In the genomic region with DNA sequence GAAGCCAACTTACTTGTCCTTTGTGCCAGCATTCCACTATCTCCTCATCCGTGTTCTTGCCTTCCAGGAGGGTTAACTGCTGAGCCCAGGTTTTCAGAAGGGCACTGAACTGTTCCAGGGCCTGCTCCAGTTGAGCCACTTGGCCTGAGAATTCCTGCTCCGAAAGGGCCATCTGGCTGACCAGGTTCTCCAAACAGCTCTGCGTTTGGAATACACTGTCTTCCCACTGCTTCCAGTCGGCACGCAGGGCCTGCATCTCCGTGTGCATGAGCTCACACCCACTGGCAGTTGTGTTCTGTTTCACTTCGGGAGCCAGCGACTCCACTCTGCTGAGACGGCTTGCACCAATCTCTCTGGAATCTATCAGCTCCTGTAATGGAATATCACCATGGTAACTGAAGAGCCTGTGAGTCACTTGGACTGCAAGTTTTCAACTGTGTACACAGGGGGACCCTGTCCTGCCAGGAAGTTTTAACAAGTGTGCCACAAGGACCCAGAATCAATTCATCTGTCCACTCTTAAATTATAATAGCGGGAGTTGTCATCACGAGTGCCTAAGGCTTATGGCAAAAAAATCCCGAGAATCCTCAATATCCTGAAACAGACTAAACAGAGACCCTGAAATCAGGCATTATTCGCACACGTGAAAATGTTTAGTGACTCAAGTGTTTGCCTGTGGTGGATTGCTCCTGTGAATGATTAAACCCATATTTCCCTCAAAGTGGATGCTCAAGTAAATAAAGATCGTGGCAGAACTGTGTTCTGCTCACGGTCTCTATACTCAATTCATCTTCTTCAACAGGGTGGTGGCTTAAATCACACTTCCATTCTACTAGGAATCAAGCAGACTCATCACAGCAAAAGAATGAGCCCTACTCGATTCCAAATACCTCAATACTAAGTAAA, we compare ENCODE assay signal across 8 cellular contexts.
DNase-seq lines count a peak whose midpoint lies in the region; ATAC-seq and TF ChIP-seq lines count a peak whose summit lies in the region.

No MANE protein-coding gene starts in this region.

- H2AFZ ChIP-seq in mammary epithelial cell (ENCODE audit: low read depth, low read length), result peak overlapping the region; percentile 97

- DNase-seq in HT-29 (ENCODE audit: low spot score) (peak; percentile 63), mammary epithelial cell (peak; percentile 74), iris pigment epithelial cell (ENCODE audit: low read depth) (peak; percentile 97), NCI-H2227 (lab: John Stamatoyannopoulos, UW; ENCODE audit: unreplicated experiment) (no peak)
- DNase-seq in activated naive CD4-positive, alpha-beta T cell treated with anti-CD3 and anti-CD28 coated beads, Interleukin-2, amount 10 ng/mL, durations not matched to agents 7 days and 5 days, result no peak

- H3K9me3 ChIP-seq in mammary epithelial cell (replicated peaks; ENCODE audit: insufficient read depth, low read length) (no peaks in the 10 kb centered on the region), skeletal muscle satellite cell (replicated peaks; ENCODE audit: low read length) (no peaks in the 10 kb centered on the region)

- H3K27ac ChIP-seq in mammary epithelial cell (ENCODE audit: insufficient read depth, low read depth, low read length), result peak overlapping the region; percentile 84

- H3K27me3 ChIP-seq in mammary epithelial cell (ENCODE audit: insufficient read depth, low read length) (no peaks in the 10 kb centered on the region), skeletal muscle satellite cell (ENCODE audit: control insufficient read depth, insufficient read depth, low read length) (no peaks in the 10 kb centered on the region)

- dilution Hi-C loops in mammary epithelial cell (cut with HindIII; ENCODE audit: low sequenced_read_pairs), result no loop called here

- no peaks in the 10 kb centered on the region for H3K9me3 Mint-ChIP-seq in activated naive CD4-positive, alpha-beta T cell treated with anti-CD3 and anti-CD28 coated beads, Interleukin-2, amount 10 ng/mL, durations not matched to agents 7 days and 5 days

- H3K79me2 ChIP-seq in mammary epithelial cell (ENCODE audit: insufficient read depth, low read length), result no peaks in the 10 kb centered on the region

- H3K4me3 ChIP-seq in mammary epithelial cell (replicated peaks in 1 of 3; ENCODE audit: insufficient read depth in 1 of 3, low read depth in 2 of 3, low read length in 3 of 3) (peak overlapping the region; percentile 33 to 51 (median 51)), skeletal muscle satellite cell (ENCODE audit: low read length) (peak overlapping the region; percentile 77)

- H3K4me2 ChIP-seq in mammary epithelial cell (ENCODE audit: insufficient read depth, low read depth, low read length) (peak overlapping the region; percentile 90), skeletal muscle satellite cell (ENCODE audit: low read length) (peak overlapping the region; percentile 89)

- H3K4me1 ChIP-seq in mammary epithelial cell (ENCODE audit: insufficient read depth, low read length) (peaks cover 19% of the 10 kb centered on the region), skeletal muscle satellite cell (ENCODE audit: control insufficient read depth, insufficient read depth, low read length) (peaks cover 23% of the 10 kb centered on the region)

- WGBS in mammary epithelial cell (ENCODE audit: low coverage, missing lambda C conversion rate), result 5% methylated on average over 14 of the region's 17 CpGs

- peaks cover 10% of the 10 kb centered on the region for H3K27me3 Mint-ChIP-seq in activated naive CD4-positive, alpha-beta T cell treated with anti-CD3 and anti-CD28 coated beads, Interleukin-2, amount 10 ng/mL, durations not matched to agents 7 days and 5 days

- BruUV-seq in mammary epithelial cell (replicated peaks; lab: Mats Ljungman, UMichigan), result no TSS peak

- H3K27ac Mint-ChIP-seq in activated naive CD4-positive, alpha-beta T cell treated with anti-CD3 and anti-CD28 coated beads, Interleukin-2, amount 10 ng/mL, durations not matched to agents 7 days and 5 days, result no peak overlapping the region

- H3K36me3 Mint-ChIP-seq in activated naive CD4-positive, alpha-beta T cell treated with anti-CD3 and anti-CD28 coated beads, Interleukin-2, amount 10 ng/mL, durations not matched to agents 7 days and 5 days, result no peaks in the 10 kb centered on the region

- in situ Hi-C loops in mammary epithelial cell (cut with MboI; ENCODE audit: low sequenced_read_pairs in 2 of 2), result no loop called here

- no peaks in the 10 kb centered on the region for H4K20me1 ChIP-seq in mammary epithelial cell (ENCODE audit: insufficient read depth, low read length)

- H3K36me3 ChIP-seq in mammary epithelial cell (ENCODE audit: insufficient read depth, low read length), result no peaks in the 10 kb centered on the region
- H3K36me3 ChIP-seq in skeletal muscle satellite cell (ENCODE audit: insufficient read depth, low read length), result peaks cover 3% of the 10 kb centered on the region

- no peak for TF ChIP-seq CTCF in mammary epithelial cell (conservative IDR thresholded peaks at IDR 0.05 in 1 of 2, IDR thresholded peaks at IDR 0.05 in 1 of 2; ENCODE audit: extremely low read depth in 1 of 2, insufficient read depth in 1 of 2, low read depth in 1 of 2, low read length in 2 of 2)

- intact Hi-C loops in mammary epithelial cell (cut with micrococcal nuclease), result loop anchor here (1.0 to 5.0 kb wide), 3 partner anchors 21 to 81 kb away; no protein-coding TSS in a partner anchor

- no peak for ATAC-seq in HG02852 (IDR thresholded peaks at IDR 0.05; ENCODE audit: unreplicated experiment)
- ATAC-seq in HG03457 (IDR thresholded peaks at IDR 0.05; ENCODE audit: unreplicated experiment), result no peak

- H3K9ac ChIP-seq in mammary epithelial cell (ENCODE audit: insufficient read depth, low read length) (peak overlapping the region; percentile 76), skeletal muscle satellite cell (ENCODE audit: low read depth, low read length) (peak overlapping the region; percentile 95)

- H3K4me3 Mint-ChIP-seq in activated naive CD4-positive, alpha-beta T cell treated with anti-CD3 and anti-CD28 coated beads, Interleukin-2, amount 10 ng/mL, durations not matched to agents 7 days and 5 days, result no peak overlapping the region

- CTCF ChIA-PET in mammary epithelial cell (lab: Charles Lee; ENCODE audit: low non-redundant PET), result interaction anchor here (1.2 kb wide), 1 partner anchor 24 kb away, joined by 7 read pairs; no protein-coding TSS in a partner anchor
- CTCF ChIA-PET in activated naive CD4-positive, alpha-beta T cell treated with anti-CD3 and anti-CD28 coated beads, Interleukin-2, amount 10 ng/mL, durations not matched to agents 7 days and 5 days (lab: Charles Lee), result no interaction called here

- H3K4me1 Mint-ChIP-seq in activated naive CD4-positive, alpha-beta T cell treated with anti-CD3 and anti-CD28 coated beads, Interleukin-2, amount 10 ng/mL, durations not matched to agents 7 days and 5 days, result no peaks in the 10 kb centered on the region

Comparison
In these comparisons a context has a peak if more than half of its experiments do, and no peak if none do; other contexts are left out.
1. DNase-seq: peak in HT-29 (single experiment), mammary epithelial cell (single experiment) and iris pigment epithelial cell (single experiment); none in activated naive CD4-positive, alpha-beta T cell treated with anti-CD3 and anti-CD28 coated beads, Interleukin-2, amount 10 ng/mL, durations not matched to agents 7 days and 5 days (single experiment) and NCI-H2227 (single experiment).